Comparison of ENCODE assay signal across 1 cellular context in the genomic region with DNA sequence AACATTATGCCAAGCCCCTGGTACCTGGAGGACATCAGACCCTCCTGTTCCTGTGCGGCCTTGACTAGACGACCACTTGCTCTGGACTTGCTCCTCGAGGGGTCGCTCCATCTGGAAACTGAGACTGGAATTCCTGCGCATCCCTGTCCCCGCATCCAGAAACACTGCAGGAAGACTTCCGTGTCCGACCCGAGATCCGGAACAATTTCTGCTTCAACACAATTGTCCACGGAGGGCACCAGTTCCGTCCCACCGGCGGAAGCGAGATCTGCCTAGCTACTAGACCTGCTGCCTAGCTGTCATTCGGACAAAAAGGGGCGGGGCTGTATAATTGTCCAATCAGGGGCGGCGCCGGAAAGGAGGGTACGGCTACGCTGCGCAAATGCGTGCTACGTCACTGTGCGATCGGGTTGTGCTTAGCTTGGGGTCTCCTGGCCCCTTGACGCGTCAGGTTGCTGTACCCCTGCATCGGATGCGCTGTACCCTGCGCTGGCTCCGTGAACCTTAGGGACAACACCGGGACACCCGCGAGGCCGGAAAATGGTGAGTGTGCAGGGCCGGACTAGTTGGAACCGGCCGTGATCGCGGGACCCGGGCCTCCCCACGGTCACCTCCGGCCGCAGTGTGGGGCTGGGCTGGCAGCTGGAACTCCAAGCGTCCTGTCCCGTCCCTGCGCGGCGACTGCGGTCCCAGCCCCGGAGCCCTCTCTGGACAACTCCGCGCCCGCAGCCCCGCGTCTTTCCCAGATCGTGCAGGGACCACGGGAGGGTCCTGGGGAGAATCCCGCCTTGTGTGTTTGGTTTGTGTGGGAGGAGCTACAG.
A peak's percentile ranks its signal among the peaks of the same experiment; 100 is the strongest.
TF ChIP-seq lines count a peak whose summit lies in the region.

Gene ZNF490, minus strand, starts transcription at position 274 of the 821 bp plus-strand sequence. Its CDS starts 133 bp downstream, at position 141.
Gene ZNF791, plus strand, starts transcription at position 381 of the 821 bp plus-strand sequence. Its CDS starts 160 bp downstream, at position 541.

TF ChIP-seq in GM12878, 131 proteins besides CTCF, POLR2A, EP300 and RAD21 (continued from another document and continues in another):
- TF ChIP-seq, protein P1, sequence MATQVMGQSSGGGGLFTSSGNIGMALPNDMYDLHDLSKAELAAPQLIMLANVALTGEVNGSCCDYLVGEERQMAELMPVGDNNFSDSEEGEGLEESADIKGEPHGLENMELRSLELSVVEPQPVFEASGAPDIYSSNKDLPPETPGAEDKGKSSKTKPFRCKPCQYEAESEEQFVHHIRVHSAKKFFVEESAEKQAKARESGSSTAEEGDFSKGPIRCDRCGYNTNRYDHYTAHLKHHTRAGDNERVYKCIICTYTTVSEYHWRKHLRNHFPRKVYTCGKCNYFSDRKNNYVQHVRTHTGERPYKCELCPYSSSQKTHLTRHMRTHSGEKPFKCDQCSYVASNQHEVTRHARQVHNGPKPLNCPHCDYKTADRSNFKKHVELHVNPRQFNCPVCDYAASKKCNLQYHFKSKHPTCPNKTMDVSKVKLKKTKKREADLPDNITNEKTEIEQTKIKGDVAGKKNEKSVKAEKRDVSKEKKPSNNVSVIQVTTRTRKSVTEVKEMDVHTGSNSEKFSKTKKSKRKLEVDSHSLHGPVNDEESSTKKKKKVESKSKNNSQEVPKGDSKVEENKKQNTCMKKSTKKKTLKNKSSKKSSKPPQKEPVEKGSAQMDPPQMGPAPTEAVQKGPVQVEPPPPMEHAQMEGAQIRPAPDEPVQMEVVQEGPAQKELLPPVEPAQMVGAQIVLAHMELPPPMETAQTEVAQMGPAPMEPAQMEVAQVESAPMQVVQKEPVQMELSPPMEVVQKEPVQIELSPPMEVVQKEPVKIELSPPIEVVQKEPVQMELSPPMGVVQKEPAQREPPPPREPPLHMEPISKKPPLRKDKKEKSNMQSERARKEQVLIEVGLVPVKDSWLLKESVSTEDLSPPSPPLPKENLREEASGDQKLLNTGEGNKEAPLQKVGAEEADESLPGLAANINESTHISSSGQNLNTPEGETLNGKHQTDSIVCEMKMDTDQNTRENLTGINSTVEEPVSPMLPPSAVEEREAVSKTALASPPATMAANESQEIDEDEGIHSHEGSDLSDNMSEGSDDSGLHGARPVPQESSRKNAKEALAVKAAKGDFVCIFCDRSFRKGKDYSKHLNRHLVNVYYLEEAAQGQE (IDR thresholded peaks at IDR 0.05; ENCODE audit: low read depth, low read length), result no peak
- TF ChIP-seq ZNF274 (IDR thresholded peaks at IDR 0.05; ENCODE audit: insufficient read depth, insufficient read length) (no peak), MTA2 (IDR thresholded peaks at IDR 0.05; ENCODE audit: low read depth) (no peak), MTA3 (IDR thresholded peaks at IDR 0.05; ENCODE audit: borderline replicate concordance, low read length) (no peak), CHD4 (IDR thresholded peaks at IDR 0.05) (no peak), ZNF217 (IDR thresholded peaks at IDR 0.05) (no peak), ZNF24 (IDR thresholded peaks at IDR 0.05) (no peak), NKRF (conservative IDR thresholded peaks at IDR 0.05) (peak; percentile 51), NFIC (IDR thresholded peaks at IDR 0.05; ENCODE audit: low read depth, low read length) (no peak), RAD51 (IDR thresholded peaks at IDR 0.05) (no peak), SUPT20H (IDR thresholded peaks at IDR 0.05; ENCODE audit: borderline replicate concordance, control insufficient read depth, low read depth, low read length) (no peak), PKNOX1 (IDR thresholded peaks at IDR 0.05) (peak; percentile 95), EZH2 (IDR thresholded peaks at IDR 0.05; ENCODE audit: borderline replicate concordance, control insufficient read depth, low read depth, low read length) (no peak), FOS (IDR thresholded peaks at IDR 0.05; ENCODE audit: borderline replicate concordance, extremely low read depth, insufficient read length) (no peak), SMAD1 (IDR thresholded peaks at IDR 0.05; ENCODE audit: low read depth, partially characterized antibody) (no peak), PRDM15 (CRISPR knock-in tag; IDR thresholded peaks at IDR 0.05) (no peak), BRCA1 (IDR thresholded peaks at IDR 0.05; ENCODE audit: low read depth, low read length) (no peak), NFXL1 (IDR thresholded peaks at IDR 0.05; ENCODE audit: borderline replicate concordance) (no peak), KDM1A (IDR thresholded peaks at IDR 0.05; ENCODE audit: borderline replicate concordance) (no peak), SMAD5 (IDR thresholded peaks at IDR 0.05; ENCODE audit: low read depth) (peak; percentile 30; the same call in 1 of the 2 replicates), RFX5 (IDR thresholded peaks at IDR 0.05; ENCODE audit: low read depth, low read length) (peak; percentile 96), MYC (IDR thresholded peaks at IDR 0.05; ENCODE audit: insufficient read depth, insufficient read length, insufficient replicate concordance, low read length, severe bottlenecking) (no peak)
- TF ChIP-seq, protein P2, sequence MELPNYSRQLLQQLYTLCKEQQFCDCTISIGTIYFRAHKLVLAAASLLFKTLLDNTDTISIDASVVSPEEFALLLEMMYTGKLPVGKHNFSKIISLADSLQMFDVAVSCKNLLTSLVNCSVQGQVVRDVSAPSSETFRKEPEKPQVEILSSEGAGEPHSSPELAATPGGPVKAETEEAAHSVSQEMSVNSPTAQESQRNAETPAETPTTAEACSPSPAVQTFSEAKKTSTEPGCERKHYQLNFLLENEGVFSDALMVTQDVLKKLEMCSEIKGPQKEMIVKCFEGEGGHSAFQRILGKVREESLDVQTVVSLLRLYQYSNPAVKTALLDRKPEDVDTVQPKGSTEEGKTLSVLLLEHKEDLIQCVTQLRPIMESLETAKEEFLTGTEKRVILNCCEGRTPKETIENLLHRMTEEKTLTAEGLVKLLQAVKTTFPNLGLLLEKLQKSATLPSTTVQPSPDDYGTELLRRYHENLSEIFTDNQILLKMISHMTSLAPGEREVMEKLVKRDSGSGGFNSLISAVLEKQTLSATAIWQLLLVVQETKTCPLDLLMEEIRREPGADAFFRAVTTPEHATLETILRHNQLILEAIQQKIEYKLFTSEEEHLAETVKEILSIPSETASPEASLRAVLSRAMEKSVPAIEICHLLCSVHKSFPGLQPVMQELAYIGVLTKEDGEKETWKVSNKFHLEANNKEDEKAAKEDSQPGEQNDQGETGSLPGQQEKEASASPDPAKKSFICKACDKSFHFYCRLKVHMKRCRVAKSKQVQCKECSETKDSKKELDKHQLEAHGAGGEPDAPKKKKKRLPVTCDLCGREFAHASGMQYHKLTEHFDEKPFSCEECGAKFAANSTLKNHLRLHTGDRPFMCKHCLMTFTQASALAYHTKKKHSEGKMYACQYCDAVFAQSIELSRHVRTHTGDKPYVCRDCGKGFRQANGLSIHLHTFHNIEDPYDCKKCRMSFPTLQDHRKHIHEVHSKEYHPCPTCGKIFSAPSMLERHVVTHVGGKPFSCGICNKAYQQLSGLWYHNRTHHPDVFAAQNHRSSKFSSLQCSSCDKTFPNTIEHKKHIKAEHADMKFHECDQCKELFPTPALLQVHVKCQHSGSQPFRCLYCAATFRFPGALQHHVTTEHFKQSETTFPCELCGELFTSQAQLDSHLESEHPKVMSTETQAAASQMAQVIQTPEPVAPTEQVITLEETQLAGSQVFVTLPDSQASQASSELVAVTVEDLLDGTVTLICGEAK (IDR thresholded peaks at IDR 0.05; ENCODE audit: borderline replicate concordance), result peak; percentile 98
- TF ChIP-seq, protein P3, sequence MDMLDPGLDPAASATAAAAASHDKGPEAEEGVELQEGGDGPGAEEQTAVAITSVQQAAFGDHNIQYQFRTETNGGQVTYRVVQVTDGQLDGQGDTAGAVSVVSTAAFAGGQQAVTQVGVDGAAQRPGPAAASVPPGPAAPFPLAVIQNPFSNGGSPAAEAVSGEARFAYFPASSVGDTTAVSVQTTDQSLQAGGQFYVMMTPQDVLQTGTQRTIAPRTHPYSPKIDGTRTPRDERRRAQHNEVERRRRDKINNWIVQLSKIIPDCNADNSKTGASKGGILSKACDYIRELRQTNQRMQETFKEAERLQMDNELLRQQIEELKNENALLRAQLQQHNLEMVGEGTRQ (IDR thresholded peaks at IDR 0.05; ENCODE audit: borderline replicate concordance, low read depth, low read length), result no peak
- TF ChIP-seq, protein P4, sequence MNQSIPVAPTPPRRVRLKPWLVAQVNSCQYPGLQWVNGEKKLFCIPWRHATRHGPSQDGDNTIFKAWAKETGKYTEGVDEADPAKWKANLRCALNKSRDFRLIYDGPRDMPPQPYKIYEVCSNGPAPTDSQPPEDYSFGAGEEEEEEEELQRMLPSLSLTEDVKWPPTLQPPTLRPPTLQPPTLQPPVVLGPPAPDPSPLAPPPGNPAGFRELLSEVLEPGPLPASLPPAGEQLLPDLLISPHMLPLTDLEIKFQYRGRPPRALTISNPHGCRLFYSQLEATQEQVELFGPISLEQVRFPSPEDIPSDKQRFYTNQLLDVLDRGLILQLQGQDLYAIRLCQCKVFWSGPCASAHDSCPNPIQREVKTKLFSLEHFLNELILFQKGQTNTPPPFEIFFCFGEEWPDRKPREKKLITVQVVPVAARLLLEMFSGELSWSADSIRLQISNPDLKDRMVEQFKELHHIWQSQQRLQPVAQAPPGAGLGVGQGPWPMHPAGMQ (IDR thresholded peaks at IDR 0.05; ENCODE audit: borderline replicate concordance), result no peak
- TF ChIP-seq, protein P5, sequence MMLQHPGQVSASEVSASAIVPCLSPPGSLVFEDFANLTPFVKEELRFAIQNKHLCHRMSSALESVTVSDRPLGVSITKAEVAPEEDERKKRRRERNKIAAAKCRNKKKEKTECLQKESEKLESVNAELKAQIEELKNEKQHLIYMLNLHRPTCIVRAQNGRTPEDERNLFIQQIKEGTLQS (IDR thresholded peaks at IDR 0.05; ENCODE audit: borderline replicate concordance, extremely low read depth, low read depth, low read length), result no peak
- TF ChIP-seq, protein P6, sequence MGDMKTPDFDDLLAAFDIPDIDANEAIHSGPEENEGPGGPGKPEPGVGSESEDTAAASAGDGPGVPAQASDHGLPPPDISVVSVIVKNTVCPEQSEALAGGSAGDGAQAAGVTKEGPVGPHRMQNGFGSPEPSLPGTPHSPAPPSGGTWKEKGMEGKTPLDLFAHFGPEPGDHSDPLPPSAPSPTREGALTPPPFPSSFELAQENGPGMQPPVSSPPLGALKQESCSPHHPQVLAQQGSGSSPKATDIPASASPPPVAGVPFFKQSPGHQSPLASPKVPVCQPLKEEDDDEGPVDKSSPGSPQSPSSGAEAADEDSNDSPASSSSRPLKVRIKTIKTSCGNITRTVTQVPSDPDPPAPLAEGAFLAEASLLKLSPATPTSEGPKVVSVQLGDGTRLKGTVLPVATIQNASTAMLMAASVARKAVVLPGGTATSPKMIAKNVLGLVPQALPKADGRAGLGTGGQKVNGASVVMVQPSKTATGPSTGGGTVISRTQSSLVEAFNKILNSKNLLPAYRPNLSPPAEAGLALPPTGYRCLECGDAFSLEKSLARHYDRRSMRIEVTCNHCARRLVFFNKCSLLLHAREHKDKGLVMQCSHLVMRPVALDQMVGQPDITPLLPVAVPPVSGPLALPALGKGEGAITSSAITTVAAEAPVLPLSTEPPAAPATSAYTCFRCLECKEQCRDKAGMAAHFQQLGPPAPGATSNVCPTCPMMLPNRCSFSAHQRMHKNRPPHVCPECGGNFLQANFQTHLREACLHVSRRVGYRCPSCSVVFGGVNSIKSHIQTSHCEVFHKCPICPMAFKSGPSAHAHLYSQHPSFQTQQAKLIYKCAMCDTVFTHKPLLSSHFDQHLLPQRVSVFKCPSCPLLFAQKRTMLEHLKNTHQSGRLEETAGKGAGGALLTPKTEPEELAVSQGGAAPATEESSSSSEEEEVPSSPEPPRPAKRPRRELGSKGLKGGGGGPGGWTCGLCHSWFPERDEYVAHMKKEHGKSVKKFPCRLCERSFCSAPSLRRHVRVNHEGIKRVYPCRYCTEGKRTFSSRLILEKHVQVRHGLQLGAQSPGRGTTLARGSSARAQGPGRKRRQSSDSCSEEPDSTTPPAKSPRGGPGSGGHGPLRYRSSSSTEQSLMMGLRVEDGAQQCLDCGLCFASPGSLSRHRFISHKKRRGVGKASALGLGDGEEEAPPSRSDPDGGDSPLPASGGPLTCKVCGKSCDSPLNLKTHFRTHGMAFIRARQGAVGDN (IDR thresholded peaks at IDR 0.05), result 0 out of 2 replicates have a peak, but pooled peaks have one; percentile 67
